Comparison of ENCODE assay signal across 28 cellular contexts in the genomic region with DNA sequence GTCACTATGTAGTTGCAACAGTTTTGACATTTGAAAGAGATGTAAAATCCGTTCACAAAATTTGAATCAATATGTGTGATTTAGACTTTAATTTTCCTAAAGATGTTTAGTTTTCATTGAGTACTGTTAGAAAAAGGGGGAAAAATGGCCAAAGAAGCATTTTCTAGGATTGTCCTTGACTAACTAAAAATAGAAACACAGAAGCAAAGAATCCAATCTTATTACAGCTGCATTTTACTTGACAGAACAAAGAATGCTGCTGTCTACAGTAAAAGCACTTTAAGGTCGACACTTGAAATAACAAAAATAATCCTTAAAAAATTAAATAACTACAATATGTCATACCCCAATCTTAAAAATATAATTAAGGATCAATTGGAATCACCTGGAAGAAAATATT. TPM values are rescaled to one million over a fixed set of nuclear protein-coding genes. Genes with fewer than 3 reads are reported as not detected.
"Had no signal": no experiment of that assay in that cellular context is flagged by ENCODE, and none has a peak within 500 bp of the region (broad histone marks: within the 10 kb centered on the region; RNA-seq: fewer than 3 reads in every experiment).

No MANE protein-coding gene starts in this region.

- DNase-seq: activated CD4-positive, alpha-beta memory T cell treated with anti-CD3 and anti-CD28 coated beads, Interleukin-2, amount 10 ng/mL, durations not matched to agents 7 days and 5 days; activated CD4-positive, alpha-beta T cell treated with anti-CD3 and anti-CD28 coated beads, Interleukin-2, amount 10 ng/mL, durations not matched to agents 24 days and 14 days; activated effector memory CD4-positive, alpha-beta T cell treated with Interleukin-2 at 50 U/mL for 16 hours; activated naive CD4-positive, alpha-beta T cell treated with anti-CD3 and anti-CD28 coated beads, Interleukin-2, amount 50 U/mL, for 16 hours; activated naive CD8-positive, alpha-beta T cell treated with anti-CD3 and anti-CD28 coated beads, Interleukin-2, amount 50 U/mL, for 24 hours; activated T-cell treated with anti-CD3 and anti-CD28 coated beads, Interleukin-2, amount 50 U/mL, for 72 hours; anterior cingulate cortex; brain microvascular endothelial cell; central memory CD4-positive, alpha-beta T cell; colonic mucosa; dorsolateral prefrontal cortex; effector memory CD8-positive, alpha-beta T cell; glutamatergic neuron; hypothalamus; left ventricle myocardium inferior; occipital lobe; retina; sigmoid colon; stimulated activated CD4-positive, alpha-beta T cell treated with anti-CD3 and anti-CD28 coated beads, Interleukin-4, amount 100 ng/mL, for 4 hours; stimulated activated naive CD8-positive, alpha-beta T cell treated with anti-CD3 and anti-CD28 coated beads, Interleukin-15, amount 100 ng/mL, for 72 hours had no signal

- ATAC-seq: activated CD4-positive, CD25-positive, alpha-beta regulatory T cell treated with anti-CD3 and anti-CD28 coated beads, Interleukin-2, amount 50 U/mL, for 24 hours; activated naive CD8-positive, alpha-beta T cell treated with anti-CD3 and anti-CD28 coated beads, Interleukin-2, amount 50 U/mL, for 24 hours; activated T-cell treated with anti-CD3 and anti-CD28 coated beads, Interleukin-2, amount 50 U/mL, for 72 hours; effector memory CD8-positive, alpha-beta T cell; esophagus mucosa; natural killer cell treated with Interleukin-12 subunit alpha and Interleukin-12 subunit beta and Interleukin-15 and Interleukin-18, amount 100 ng/mL, for 72 hours; stimulated activated naive CD8-positive, alpha-beta T cell treated with anti-CD3 and anti-CD28 coated beads, Interleukin-15, amount 100 ng/mL, for 72 hours had no signal

- H3K9me3 ChIP-seq: colonic mucosa, left ventricle myocardium inferior, sigmoid colon, suprapubic skin, tibial nerve had no signal

- H3K27ac ChIP-seq: brain microvascular endothelial cell, colonic mucosa, dorsolateral prefrontal cortex, left ventricle myocardium inferior, sigmoid colon, suprapubic skin, tibial nerve had no signal

- H3K27me3 ChIP-seq: brain microvascular endothelial cell, colonic mucosa, sigmoid colon, suprapubic skin, tibial nerve had no signal

- H3K4me1 Mint-ChIP-seq: activated CD4-positive, alpha-beta memory T cell treated with anti-CD3 and anti-CD28 coated beads, Interleukin-2, amount 10 ng/mL, durations not matched to agents 7 days and 5 days; activated CD4-positive, alpha-beta T cell treated with anti-CD3 and anti-CD28 coated beads, Interleukin-2, amount 10 ng/mL, durations not matched to agents 24 days and 14 days; activated naive CD8-positive, alpha-beta T cell treated with anti-CD3 and anti-CD28 coated beads, Interleukin-2, amount 50 U/mL, for 24 hours; stimulated activated naive CD8-positive, alpha-beta T cell treated with anti-CD3 and anti-CD28 coated beads, Interleukin-15, amount 100 ng/mL, for 72 hours had no signal

- H3K4me3 ChIP-seq: colonic mucosa, dorsolateral prefrontal cortex, left ventricle myocardium inferior, sigmoid colon, suprapubic skin, tibial nerve had no signal

- FAIRE-seq: endothelial cell of umbilical vein, urothelium cell line had no signal

- H3K4me3 Mint-ChIP-seq: activated CD4-positive, alpha-beta memory T cell treated with anti-CD3 and anti-CD28 coated beads, Interleukin-2, amount 10 ng/mL, durations not matched to agents 7 days and 5 days; activated CD4-positive, alpha-beta T cell treated with anti-CD3 and anti-CD28 coated beads, Interleukin-2, amount 10 ng/mL, durations not matched to agents 24 days and 14 days; activated naive CD8-positive, alpha-beta T cell treated with anti-CD3 and anti-CD28 coated beads, Interleukin-2, amount 50 U/mL, for 24 hours; activated T-cell treated with anti-CD3 and anti-CD28 coated beads, Interleukin-2, amount 50 U/mL, for 72 hours; effector memory CD8-positive, alpha-beta T cell; natural killer cell treated with Interleukin-12 subunit alpha and Interleukin-12 subunit beta and Interleukin-15 and Interleukin-18, amount 100 ng/mL, for 72 hours; stimulated activated naive CD8-positive, alpha-beta T cell treated with anti-CD3 and anti-CD28 coated beads, Interleukin-15, amount 100 ng/mL, for 72 hours had no signal

- H3K27ac Mint-ChIP-seq: activated CD4-positive, alpha-beta memory T cell treated with anti-CD3 and anti-CD28 coated beads, Interleukin-2, amount 10 ng/mL, durations not matched to agents 7 days and 5 days; activated CD4-positive, alpha-beta T cell treated with anti-CD3 and anti-CD28 coated beads, Interleukin-2, amount 10 ng/mL, durations not matched to agents 24 days and 14 days; activated naive CD8-positive, alpha-beta T cell treated with anti-CD3 and anti-CD28 coated beads, Interleukin-2, amount 50 U/mL, for 24 hours; activated T-cell treated with anti-CD3 and anti-CD28 coated beads, Interleukin-2, amount 50 U/mL, for 72 hours; effector memory CD8-positive, alpha-beta T cell; natural killer cell treated with Interleukin-12 subunit alpha and Interleukin-12 subunit beta and Interleukin-15 and Interleukin-18, amount 100 ng/mL, for 72 hours; stimulated activated naive CD8-positive, alpha-beta T cell treated with anti-CD3 and anti-CD28 coated beads, Interleukin-15, amount 100 ng/mL, for 72 hours had no signal

- H3K36me3 Mint-ChIP-seq: natural killer cell treated with Interleukin-12 subunit alpha and Interleukin-12 subunit beta and Interleukin-15 and Interleukin-18, amount 100 ng/mL, for 72 hours had no signal

- H3K9me3 Mint-ChIP-seq: activated CD4-positive, alpha-beta memory T cell treated with anti-CD3 and anti-CD28 coated beads, Interleukin-2, amount 10 ng/mL, durations not matched to agents 7 days and 5 days; activated CD4-positive, alpha-beta T cell treated with anti-CD3 and anti-CD28 coated beads, Interleukin-2, amount 10 ng/mL, durations not matched to agents 24 days and 14 days; activated naive CD8-positive, alpha-beta T cell treated with anti-CD3 and anti-CD28 coated beads, Interleukin-2, amount 50 U/mL, for 24 hours; activated T-cell treated with anti-CD3 and anti-CD28 coated beads, Interleukin-2, amount 50 U/mL, for 72 hours; effector memory CD8-positive, alpha-beta T cell; natural killer cell treated with Interleukin-12 subunit alpha and Interleukin-12 subunit beta and Interleukin-15 and Interleukin-18, amount 100 ng/mL, for 72 hours; stimulated activated naive CD8-positive, alpha-beta T cell treated with anti-CD3 and anti-CD28 coated beads, Interleukin-15, amount 100 ng/mL, for 72 hours had no signal

- H3K4me1 ChIP-seq: colonic mucosa, suprapubic skin had no signal

- H3K36me3 ChIP-seq: brain microvascular endothelial cell, colonic mucosa, left ventricle myocardium inferior, sigmoid colon, suprapubic skin, tibial nerve had no signal

RNA-seq across cellular contexts. Expression of gene FRZB, which starts 48.9 kb away (rescaled TPM):
- total RNA-seq: activated CD4-positive, alpha-beta memory T cell treated with anti-CD3 and anti-CD28 coated beads, Interleukin-2, amount 10 ng/mL, durations not matched to agents 7 days and 5 days; activated CD4-positive, alpha-beta T cell treated with anti-CD3 and anti-CD28 coated beads, Interleukin-2, amount 10 ng/mL, durations not matched to agents 24 days and 14 days; activated T-cell treated with anti-CD3 and anti-CD28 coated beads, Interleukin-2, amount 50 U/mL, for 72 hours; endothelial cell of umbilical vein; natural killer cell treated with Interleukin-12 subunit alpha and Interleukin-12 subunit beta and Interleukin-15 and Interleukin-18, amount 100 ng/mL, for 72 hours; T-helper 2 cell treated with Interferon-gamma antibody and Interleukin-4, amounts not matched to agents 100 ng/mL and 5 ng/mL, for 36 hours had no signal
